In genomic region chr3:75453328-75453727, GRCh38 we compare ENCODE assay signal across 8 cellular contexts.
DNase-seq lines count a peak whose midpoint lies in the region; ATAC-seq, FAIRE-seq and TF ChIP-seq lines count a peak whose summit lies in the region.
"Not testable (repeated sequence)": the region's sequence is repeated elsewhere in the genome, so short reads cannot be mapped to it uniquely, and the experiment has no call there.

No MANE protein-coding gene starts in this region.

- ATAC-seq in left ventricle myocardium superior: not testable (repeated sequence)

- POLR2A ChIA-PET in HEK293 (lab: Yijun Ruan, JAX): interaction anchor here (1.0 kb wide), 1 partner anchor 18 kb away, joined by 3 read pairs; no protein-coding TSS in a partner anchor

- H3K4me1 ChIP-seq in BLaER1: peaks cover 17% of the 10 kb centered on the region
- not testable (repeated sequence) for H3K4me1 ChIP-seq in HEK293 (ENCODE audit: control insufficient read depth, insufficient read depth, low read length)

- H3K4me3 ChIP-seq in BLaER1; HEK293 (ENCODE audit: low read depth, low read length): not testable (repeated sequence)

- intact Hi-C loops in left ventricle myocardium superior (cut with micrococcal nuclease): not testable (repeated sequence)

- not testable (repeated sequence) for H4K20me1 ChIP-seq in BLaER1

- not testable (repeated sequence) for H3K27me3 ChIP-seq in BLaER1

- CTCF ChIA-PET in HEK293 (lab: Yijun Ruan, JAX): not testable (repeated sequence)

- DNase-seq in NCI-H1436 treated with DMSO at 0.1 percent for 48 hours (lab: John Stamatoyannopoulos, UW) (peak; percentile 37), NCI-H2196 treated with DMSO at 0.1 percent for 48 hours (lab: John Stamatoyannopoulos, UW; ENCODE audit: unreplicated experiment) (peak; percentile 55), RCC 7860 (ENCODE audit: low spot score) (peak; percentile 3), cerebellum (ENCODE audit: low spot score) (peak; percentile 5), left ventricle myocardium superior (peak; percentile 76), pulmonary artery endothelial cell (ENCODE audit: low read depth, low spot score) (peak; percentile 17)

- TF ChIP-seq CTCF in HEK293 (tag by site-specific recombination; IDR thresholded peaks at IDR 0.05): not testable (repeated sequence)

- not testable (repeated sequence) for H3K9ac ChIP-seq in BLaER1

- H3K4me2 ChIP-seq in BLaER1: peak overlapping the region; percentile 16

- not testable (repeated sequence) for H3K36me3 ChIP-seq in BLaER1; HEK293 (ENCODE audit: control insufficient read depth in 2 of 2, insufficient read depth in 1 of 2, low read length in 2 of 2)

- not testable (repeated sequence) for H3K27ac ChIP-seq in BLaER1; HEK293 (ENCODE audit: extremely low read depth, low read depth, low read length)

- not testable (repeated sequence) for H3K9me3 ChIP-seq in BLaER1; HEK293 (ENCODE audit: control insufficient read depth, insufficient read depth, low read depth, low read length)

- FAIRE-seq in RCC 7860 (lab: Jason Lieb, UNC): not testable (repeated sequence)

TF ChIP-seq in HEK293, 187 proteins besides CTCF, POLR2A, EP300 and RAD21:
- TF ChIP-seq ZNF335 (tag by site-specific recombination; conservative IDR thresholded peaks at IDR 0.05) (peak; percentile 36; the same call in 1 of the 2 replicates), ZEB2 (tag by site-specific recombination; IDR thresholded peaks at IDR 0.05) (peak; percentile 50; the same call in 1 of the 2 replicates), PATZ1 (tag by site-specific recombination; IDR thresholded peaks at IDR 0.05) (peak; percentile 13; the same call in 1 of the 2 replicates), ZFHX2 (tag by site-specific recombination; conservative IDR thresholded peaks at IDR 0.05) (0 out of 2 replicates have a peak, but pooled peaks have one; percentile 15), FEZF1 (tag by site-specific recombination; IDR thresholded peaks at IDR 0.05) (peak; percentile 66), PRDM10 (tag by site-specific recombination; IDR thresholded peaks at IDR 0.05) (0 out of 2 replicates have a peak, but pooled peaks have one; percentile 13), GLIS1 (tag by site-specific recombination; IDR thresholded peaks at IDR 0.05) (peak; percentile 56; the same call in 1 of the 2 replicates), ZNF843 (tag by site-specific recombination; IDR thresholded peaks at IDR 0.05) (0 out of 2 replicates have a peak, but pooled peaks have one; percentile 21), ZBTB17 (tag by site-specific recombination; IDR thresholded peaks at IDR 0.05) (0 out of 2 replicates have a peak, but pooled peaks have one; percentile 13), OSR2 (tag by site-specific recombination; IDR thresholded peaks at IDR 0.05) (peak; percentile 38; the same call in 1 of the 2 replicates), ZNF10 (tag by site-specific recombination; IDR thresholded peaks at IDR 0.05) (peak; percentile 60; the same call in 1 of the 2 replicates)
TF ChIP-seq in HEK293: peak in this region for 11; not testable (repeated sequence) for 176.

Comparison
In these comparisons a context has a peak if more than half of its experiments do, and no peak if none do; other contexts are left out.
1. DNase-seq: peak in every context shown above with its lines; median percentile 76 in left ventricle myocardium superior; 55 in NCI-H2196 treated with DMSO at 0.1 percent for 48 hours; 37 in NCI-H1436 treated with DMSO at 0.1 percent for 48 hours; 17 in pulmonary artery endothelial cell; 5 in cerebellum; 3 in RCC 7860.